ENCODE assay signal across 23 cellular contexts in genomic region chr2:35741556-35741955, GRCh38.
A peak's percentile ranks its signal among the peaks of the same experiment; 100 is the strongest.
DNase-seq lines count a peak whose midpoint lies in the region; ATAC-seq, FAIRE-seq and TF ChIP-seq lines count a peak whose summit lies in the region.
"Had no signal": no experiment of that assay in that cellular context is flagged by ENCODE, and none has a peak within 500 bp of the region (broad histone marks: within the 10 kb centered on the region; RNA-seq: fewer than 3 reads in every experiment).

No MANE protein-coding gene starts in this region.

- peak; percentile 1 for DNase-seq in H54 (ENCODE audit: insufficient read length, low spot score)
- DNase-seq in M059J (ENCODE audit: low read depth), result peak; percentile 10
- DNase-seq in bronchial epithelial cell (ENCODE audit: low read depth), result peak; percentile 78
- peak; percentile 33 for DNase-seq in mesenchymal stem cell
- no peak for DNase-seq in activated gamma-delta T cell (lab: John Stamatoyannopoulos, UW)
- no peak for DNase-seq in mesothelial cell of epicardium (ENCODE audit: low spot score in 2 of 2, unreplicated experiment in 2 of 2)
- no peak for DNase-seq in activated T-cell treated with anti-CD3 and anti-CD28 coated beads, Interleukin-2, amount 50 U/mL, for 4 hours
- DNase-seq: CD4-positive, alpha-beta T cell; COR-L47; DMS79; KBM-7; NCI-H1417; NCI-H1694 treated with DMSO at 0.1 percent for 48 hours; NCI-H2081 treated with DMSO at 0.1 percent for 48 hours; NCI-H2171 treated with DMSO at 0.1 percent for 48 hours; NCI-H446; NCI-H526; RPMI8226; SHP77 treated with DMSO at 0.1 percent for 48 hours; SW 1271 had no signal

- ATAC-seq in activated T-cell treated with anti-CD3 and anti-CD28 coated beads, Interleukin-2, amount 50 U/mL, for 4 hours, result no peak

- no peak overlapping the region for H2BK12ac ChIP-seq in mesenchymal stem cell (ENCODE audit: low read length in 2 of 2)

- no peak overlapping the region for H3K27ac ChIP-seq in mesenchymal stem cell (ENCODE audit: low read length, poor library complexity, severe bottlenecking)
- H3K27ac ChIP-seq: BLaER1, SK-N-MC had no signal

- no peak overlapping the region for H3K14ac ChIP-seq in mesenchymal stem cell (ENCODE audit: low read length in 2 of 2)

- no peak overlapping the region for H3K23ac ChIP-seq in mesenchymal stem cell (ENCODE audit: low read length in 2 of 2)

- no peak overlapping the region for H3K27ac Mint-ChIP-seq in mesothelial cell of epicardium
- H3K27ac Mint-ChIP-seq: CD4-positive, alpha-beta T cell had no signal

- 53% methylated on average over 2 of the region's 2 CpGs for WGBS in mesenchymal stem cell

- H3K4me3 ChIP-seq in bronchial epithelial cell (ENCODE audit: low read depth, low read length) (no peak overlapping the region), mesenchymal stem cell (ENCODE audit: insufficient read depth in 1 of 2, low read depth in 1 of 2, low read length in 2 of 2) (no peak overlapping the region)
- H3K4me3 ChIP-seq: BLaER1, SK-N-MC had no signal

- TF ChIP-seq POLR2A in H54 (IDR thresholded peaks at IDR 0.05; ENCODE audit: low read depth, low read length), result no peak

- H2BK120ac ChIP-seq in mesenchymal stem cell (ENCODE audit: low read depth, low read length), result no peak overlapping the region

- H3K4me1 Mint-ChIP-seq in mesothelial cell of epicardium, result peaks cover 4% of the 10 kb centered on the region
- no peaks in the 10 kb centered on the region for H3K4me1 Mint-ChIP-seq in activated T-cell treated with anti-CD3 and anti-CD28 coated beads, Interleukin-2, amount 50 U/mL, for 4 hours (ENCODE audit: low read depth)

- no peak overlapping the region for H2AFZ ChIP-seq in mesenchymal stem cell (ENCODE audit: low read depth, low read length)

- no peak overlapping the region for H4K8ac ChIP-seq in mesenchymal stem cell (ENCODE audit: low read length)

- no peak overlapping the region for H4K91ac ChIP-seq in mesenchymal stem cell (ENCODE audit: low read length)

- H2BK15ac ChIP-seq in mesenchymal stem cell (ENCODE audit: low read depth, poor library complexity, severe bottlenecking), result no peak overlapping the region

- no peak overlapping the region for H3K4ac ChIP-seq in mesenchymal stem cell (ENCODE audit: low read depth in 1 of 2, low read length in 2 of 2)

- H3K36me3 ChIP-seq in bronchial epithelial cell (ENCODE audit: control insufficient read depth, insufficient read depth, low read length) (no peaks in the 10 kb centered on the region), mesenchymal stem cell (ENCODE audit: control insufficient read depth in 1 of 2, insufficient read depth in 2 of 2, low read depth in 1 of 2, low read length in 2 of 2) (no peaks in the 10 kb centered on the region)
- H3K36me3 ChIP-seq: BLaER1 had no signal

- H2AK5ac ChIP-seq in mesenchymal stem cell (ENCODE audit: low read length, severe bottlenecking), result no peak overlapping the region

- no peak overlapping the region for H3K9ac ChIP-seq in mesenchymal stem cell (ENCODE audit: low read length)
- H3K9ac ChIP-seq: BLaER1 had no signal

- peaks cover 18% of the 10 kb centered on the region for H3K9me3 Mint-ChIP-seq in mesothelial cell of epicardium
- peaks cover 23% of the 10 kb centered on the region for H3K9me3 Mint-ChIP-seq in activated T-cell treated with anti-CD3 and anti-CD28 coated beads, Interleukin-2, amount 50 U/mL, for 4 hours
- H3K9me3 Mint-ChIP-seq: CD4-positive, alpha-beta T cell had no signal

- H3K79me1 ChIP-seq in mesenchymal stem cell (replicated peaks; ENCODE audit: low read length, poor library complexity, severe bottlenecking), result no peaks in the 10 kb centered on the region

- peaks cover 9% of the 10 kb centered on the region for H3K9me3 ChIP-seq in mesenchymal stem cell (ENCODE audit: control insufficient read depth, low read length)
- H3K9me3 ChIP-seq: BLaER1 had no signal

- H2BK5ac ChIP-seq in mesenchymal stem cell (ENCODE audit: low read depth, low read length, poor library complexity, severe bottlenecking), result no peak overlapping the region

- no peaks in the 10 kb centered on the region for H3K27me3 ChIP-seq in bronchial epithelial cell (ENCODE audit: control insufficient read depth, insufficient read depth, low read length)
- no peaks in the 10 kb centered on the region for H3K27me3 ChIP-seq in mesenchymal stem cell (ENCODE audit: control insufficient read depth in 1 of 2, insufficient read depth in 1 of 2, low read length in 2 of 2)
- H3K27me3 ChIP-seq: BLaER1 had no signal

- no peak for TF ChIP-seq CTCF in bronchial epithelial cell (IDR thresholded peaks at IDR 0.05; ENCODE audit: insufficient read depth, low read length, severe bottlenecking)
- TF ChIP-seq CTCF in mesothelial cell of epicardium (IDR thresholded peaks at IDR 0.05; ENCODE audit: unreplicated experiment), result no peak

- no peaks in the 10 kb centered on the region for H3K36me3 Mint-ChIP-seq in mesothelial cell of epicardium
- no peaks in the 10 kb centered on the region for H3K36me3 Mint-ChIP-seq in activated T-cell treated with anti-CD3 and anti-CD28 coated beads, Interleukin-2, amount 50 U/mL, for 4 hours (ENCODE audit: insufficient read depth)

- no peaks in the 10 kb centered on the region for H3K4me1 ChIP-seq in mesenchymal stem cell (ENCODE audit: control insufficient read depth, insufficient read depth, low read depth, low read length)
- H3K4me1 ChIP-seq: BLaER1 had no signal

- H3K18ac ChIP-seq in mesenchymal stem cell (ENCODE audit: low read depth in 1 of 2, low read length in 2 of 2), result no peak overlapping the region

- no peak overlapping the region for H3K4me2 ChIP-seq in mesenchymal stem cell (ENCODE audit: low read length, poor library complexity, severe bottlenecking)
- H3K4me2 ChIP-seq: BLaER1 had no signal

- no peak for FAIRE-seq in H54 (lab: Jason Lieb, UNC)
- FAIRE-seq in bronchial epithelial cell (lab: Jason Lieb, UNC), result no peak
- FAIRE-seq: GM12891 had no signal

- no peak overlapping the region for H3K4me3 Mint-ChIP-seq in mesothelial cell of epicardium
- no peak overlapping the region for H3K4me3 Mint-ChIP-seq in activated T-cell treated with anti-CD3 and anti-CD28 coated beads, Interleukin-2, amount 50 U/mL, for 4 hours
- H3K4me3 Mint-ChIP-seq: CD4-positive, alpha-beta T cell had no signal

- H3K27me3 Mint-ChIP-seq in mesothelial cell of epicardium (ENCODE audit: low read depth), result peaks cover 1% of the 10 kb centered on the region
- no peaks in the 10 kb centered on the region for H3K27me3 Mint-ChIP-seq in activated T-cell treated with anti-CD3 and anti-CD28 coated beads, Interleukin-2, amount 50 U/mL, for 4 hours (ENCODE audit: low read depth)
- H3K27me3 Mint-ChIP-seq: CD4-positive, alpha-beta T cell had no signal

Comparison
In these comparisons a context has a peak if more than half of its experiments do, and no peak if none do; other contexts are left out.
1. DNase-seq: peak in H54 (single experiment), M059J (single experiment), bronchial epithelial cell (single experiment) and mesenchymal stem cell (single experiment); none in activated gamma-delta T cell (single experiment), mesothelial cell of epicardium (0 of 2) and activated T-cell treated with anti-CD3 and anti-CD28 coated beads, Interleukin-2, amount 50 U/mL, for 4 hours (single experiment).